Comparison of ENCODE assay signal across 15 cellular contexts in genomic region chr5:88756953-88757352, GRCh38.
"Had no signal": no experiment of that assay in that cellular context is flagged by ENCODE, and none has a peak within 500 bp of the region (broad histone marks: within the 10 kb centered on the region; RNA-seq: fewer than 3 reads in every experiment).

No MANE protein-coding gene starts in this region.

- DNase-seq: activated CD4-positive, alpha-beta T cell treated with anti-CD3 and anti-CD28 coated beads, Interleukin-2, amount 50 U/mL, for 48 hours; activated naive CD4-positive, alpha-beta T cell treated with anti-CD3 and anti-CD28 coated beads, Interleukin-2, amount 10 ng/mL, durations not matched to agents 7 days and 5 days; activated T-cell treated with anti-CD3 and anti-CD28 coated beads, Interleukin-2, amount 50 U/mL, for 24 hours; caudate nucleus; colonic mucosa; glutamatergic neuron; left ventricle myocardium inferior; mucosa of descending colon; naive thymus-derived CD8-positive, alpha-beta T cell; stimulated activated naive CD4-positive, alpha-beta T cell; tibial artery; uterus had no signal

- H3K27me3 ChIP-seq: colonic mucosa, esophagus muscularis mucosa, tibial artery, uterus had no signal

- H3K4me1 ChIP-seq: colonic mucosa, esophagus muscularis mucosa, parathyroid adenoma, uterus had no signal

- H3K27ac ChIP-seq: colonic mucosa, esophagus muscularis mucosa, left ventricle myocardium inferior, parathyroid adenoma, tibial artery, uterus, VCaP had no signal

- H3K9me3 ChIP-seq: colonic mucosa, esophagus muscularis mucosa, left ventricle myocardium inferior, mucosa of descending colon, tibial artery, uterus had no signal

- H3K27ac Mint-ChIP-seq: activated naive CD4-positive, alpha-beta T cell treated with anti-CD3 and anti-CD28 coated beads, Interleukin-2, amount 10 ng/mL, durations not matched to agents 7 days and 5 days; activated T-cell treated with anti-CD3 and anti-CD28 coated beads, Interleukin-2, amount 50 U/mL, for 24 hours; naive thymus-derived CD8-positive, alpha-beta T cell had no signal

- H3K4me3 ChIP-seq: colonic mucosa, esophagus muscularis mucosa, left ventricle myocardium inferior, mucosa of descending colon, tibial artery, uterus had no signal

- H3K4me3 Mint-ChIP-seq: activated naive CD4-positive, alpha-beta T cell treated with anti-CD3 and anti-CD28 coated beads, Interleukin-2, amount 10 ng/mL, durations not matched to agents 7 days and 5 days; activated T-cell treated with anti-CD3 and anti-CD28 coated beads, Interleukin-2, amount 50 U/mL, for 24 hours; naive thymus-derived CD8-positive, alpha-beta T cell had no signal

- H3K9me3 Mint-ChIP-seq: activated naive CD4-positive, alpha-beta T cell treated with anti-CD3 and anti-CD28 coated beads, Interleukin-2, amount 10 ng/mL, durations not matched to agents 7 days and 5 days; activated T-cell treated with anti-CD3 and anti-CD28 coated beads, Interleukin-2, amount 50 U/mL, for 24 hours; naive thymus-derived CD8-positive, alpha-beta T cell had no signal

- H3K36me3 ChIP-seq: colonic mucosa, uterus had no signal

- ATAC-seq: mucosa of descending colon; naive thymus-derived CD8-positive, alpha-beta T cell had no signal

- H3K4me1 Mint-ChIP-seq: activated naive CD4-positive, alpha-beta T cell treated with anti-CD3 and anti-CD28 coated beads, Interleukin-2, amount 10 ng/mL, durations not matched to agents 7 days and 5 days had no signal

- H3K36me3 Mint-ChIP-seq: activated naive CD4-positive, alpha-beta T cell treated with anti-CD3 and anti-CD28 coated beads, Interleukin-2, amount 10 ng/mL, durations not matched to agents 7 days and 5 days had no signal
